ENCODE assay signal across 36 cellular contexts in the genomic region with DNA sequence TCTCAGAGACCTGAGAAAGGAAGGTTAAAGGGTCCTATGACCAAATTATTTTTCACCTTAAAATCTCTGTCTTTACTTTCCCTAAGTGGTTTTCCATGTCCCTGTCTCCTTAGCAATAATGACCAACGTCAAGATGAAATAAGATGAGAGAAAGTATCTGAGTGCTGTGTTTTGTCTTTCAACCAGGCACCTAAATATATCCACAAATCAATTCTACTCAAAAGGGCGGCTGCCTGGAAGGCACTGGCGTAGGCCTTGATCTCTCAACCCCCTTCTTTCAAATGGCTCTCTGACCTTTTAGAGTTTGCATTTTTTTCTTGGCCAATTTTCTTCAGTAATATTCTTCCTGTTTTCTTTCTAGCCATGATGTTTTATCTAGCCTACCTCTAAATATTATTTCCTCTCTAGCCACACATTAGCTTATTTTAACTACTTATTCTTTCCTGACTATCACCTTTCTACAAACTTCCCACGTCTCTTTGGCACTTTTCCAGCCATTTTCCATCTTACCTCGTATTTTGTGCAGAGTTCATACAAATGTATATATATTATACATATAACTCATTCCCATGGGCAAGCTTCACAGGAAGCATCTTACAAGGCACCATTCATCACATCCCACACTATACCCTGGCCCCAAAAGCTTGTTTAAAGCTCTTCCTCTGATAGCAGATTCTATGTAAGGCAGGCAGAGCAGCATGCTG.
"Had no signal": no experiment of that assay in that cellular context is flagged by ENCODE, and none has a peak within 500 bp of the region (broad histone marks: within the 10 kb centered on the region; RNA-seq: fewer than 3 reads in every experiment).

No MANE protein-coding gene starts in this region.

- H3K27me3 Mint-ChIP-seq: activated CD4-positive, alpha-beta memory T cell treated with anti-CD3 and anti-CD28 coated beads for 36 hours; activated CD4-positive, alpha-beta T cell treated with anti-CD3 and anti-CD28 coated beads for 36 hours; activated naive CD4-positive, alpha-beta T cell treated with anti-CD3 and anti-CD28 coated beads, Interleukin-2, amount 50 U/mL, for 24 hours; activated naive CD8-positive, alpha-beta T cell treated with anti-CD3 and anti-CD28 coated beads for 36 hours; dendritic cell treated with granulocyte-macrophage colony-stimulating factor and Interleukin-4, amounts not matched to agents 40 ng/mL and 50 ng/mL, for 4 days; T-helper 17 cell had no signal

- H3K9me3 ChIP-seq: gastrocnemius medialis, heart left ventricle had no signal

- H3K9me3 Mint-ChIP-seq: activated CD4-positive, alpha-beta T cell treated with anti-CD3 and anti-CD28 coated beads, Interleukin-2, amount 10 ng/mL, durations not matched to agents 24 days and 14 days; activated naive CD4-positive, alpha-beta T cell treated with anti-CD3 and anti-CD28 coated beads for 36 hours; activated naive CD4-positive, alpha-beta T cell treated with anti-CD3 and anti-CD28 coated beads, Interleukin-2, amount 50 U/mL, for 24 hours; activated naive CD8-positive, alpha-beta T cell treated with anti-CD3 and anti-CD28 coated beads for 36 hours had no signal

- H3K4me1 ChIP-seq: foreskin keratinocyte, gastrocnemius medialis had no signal

- H3K27ac Mint-ChIP-seq: activated CD4-positive, alpha-beta memory T cell treated with anti-CD3 and anti-CD28 coated beads for 36 hours; activated CD4-positive, alpha-beta T cell treated with anti-CD3 and anti-CD28 coated beads for 36 hours; activated CD4-positive, alpha-beta T cell treated with anti-CD3 and anti-CD28 coated beads, Interleukin-2, amount 10 ng/mL, durations not matched to agents 24 days and 14 days; activated CD8-positive, alpha-beta memory T cell treated with anti-CD3 and anti-CD28 coated beads, Interleukin-2, amount 10 ng/mL, durations not matched to agents 7 days and 5 days; activated CD8-positive, alpha-beta T cell treated with anti-CD3 and anti-CD28 coated beads, Interleukin-2, amount 10 ng/mL, durations not matched to agents 7 days and 5 days; activated naive CD4-positive, alpha-beta T cell treated with anti-CD3 and anti-CD28 coated beads for 36 hours; activated naive CD4-positive, alpha-beta T cell treated with anti-CD3 and anti-CD28 coated beads, Interleukin-2, amount 50 U/mL, for 24 hours; activated T-helper 1 cell treated with anti-CD3 and anti-CD28 coated beads, Interleukin-12 subunit alpha, Interleukin-12 subunit beta, Interleukin-2, Interleukin-4 antibody, amounts not matched to agents 30 ng/mL and 10 ng/mL and 1 ng/mL, durations not matched to agents 14 hours and 24 hours and 36 hours; activated T-helper 2 cell treated with anti-CD3 and anti-CD28 coated beads, Interferon-gamma antibody, Interleukin-2, Interleukin-4, amounts not matched to agents 10 μg/mL and 5 μg/mL and 100 μg/mL, durations not matched to agents 14 hours and 24 hours and 36 hours; dendritic cell treated with granulocyte-macrophage colony-stimulating factor and Interleukin-4, amounts not matched to agents 40 ng/mL and 50 ng/mL, for 4 days; T-helper 17 cell had no signal

- ATAC-seq: activated CD4-positive, alpha-beta T cell treated with anti-CD3 and anti-CD28 coated beads for 36 hours; activated CD8-positive, alpha-beta memory T cell treated with anti-CD3 and anti-CD28 coated beads, Interleukin-2, amount 10 ng/mL, durations not matched to agents 7 days and 5 days; activated CD8-positive, alpha-beta T cell treated with anti-CD3 and anti-CD28 coated beads, Interleukin-2, amount 10 ng/mL, durations not matched to agents 7 days and 5 days; esophagus mucosa; foreskin keratinocyte; gastrocnemius medialis; heart left ventricle; T-helper 17 cell had no signal

- H3K27me3 ChIP-seq: brain microvascular endothelial cell, dorsolateral prefrontal cortex, gastrocnemius medialis, heart left ventricle had no signal

- H3K4me1 Mint-ChIP-seq: activated naive CD4-positive, alpha-beta T cell treated with anti-CD3 and anti-CD28 coated beads, Interleukin-2, amount 50 U/mL, for 24 hours had no signal

- FAIRE-seq: astrocyte, bronchial epithelial cell had no signal

- H3K36me3 Mint-ChIP-seq: activated CD4-positive, alpha-beta memory T cell treated with anti-CD3 and anti-CD28 coated beads for 36 hours; activated naive CD4-positive, alpha-beta T cell treated with anti-CD3 and anti-CD28 coated beads, Interleukin-2, amount 50 U/mL, for 24 hours; activated naive CD8-positive, alpha-beta T cell treated with anti-CD3 and anti-CD28 coated beads for 36 hours had no signal

- H3K27ac ChIP-seq: brain microvascular endothelial cell, coronary artery, dorsolateral prefrontal cortex, foreskin keratinocyte, gastrocnemius medialis had no signal

- H3K36me3 ChIP-seq: brain microvascular endothelial cell, gastrocnemius medialis, heart left ventricle had no signal

- DNase-seq: activated CD4-positive, alpha-beta memory T cell treated with anti-CD3 and anti-CD28 coated beads for 36 hours; activated CD4-positive, alpha-beta T cell treated with anti-CD3 and anti-CD28 coated beads for 36 hours; activated CD4-positive, alpha-beta T cell treated with anti-CD3 and anti-CD28 coated beads, Interleukin-2, amount 10 ng/mL, durations not matched to agents 24 days and 14 days; activated CD4-positive, CD25-positive, alpha-beta regulatory T cell; activated CD4-positive, CD25-positive, alpha-beta regulatory T cell treated with anti-CD3 and anti-CD28 coated beads, Interleukin-2, amount 50 U/mL, for 72 hours; activated CD8-positive, alpha-beta memory T cell treated with anti-CD3 and anti-CD28 coated beads, Interleukin-2, amount 10 ng/mL, durations not matched to agents 7 days and 5 days; activated CD8-positive, alpha-beta memory T cell treated with anti-CD3 and anti-CD28 coated beads, Interleukin-2, amount 50 U/mL, for 4 hours; activated CD8-positive, alpha-beta T cell treated with anti-CD3 and anti-CD28 coated beads, Interleukin-2, amount 10 ng/mL, durations not matched to agents 7 days and 5 days; activated effector memory CD4-positive, alpha-beta T cell treated with anti-CD3 and anti-CD28 coated beads, Interleukin-2, amount 50 U/mL, for 16 hours; activated naive CD4-positive, alpha-beta T cell treated with anti-CD3 and anti-CD28 coated beads for 36 hours; activated naive CD8-positive, alpha-beta T cell treated with anti-CD3 and anti-CD28 coated beads for 36 hours; activated T-cell treated with anti-CD3 and anti-CD28 coated beads, Interleukin-2, amount 50 U/mL, for 1 hour; activated T-cell treated with anti-CD3 and anti-CD28 coated beads, Interleukin-2, amount 50 U/mL, for 48 hours; anterior cingulate cortex; central memory CD4-positive, alpha-beta T cell; cerebellar nuclear complex; dorsolateral prefrontal cortex; effector memory CD4-positive, alpha-beta T cell; endodermal cell; foreskin keratinocyte; gastrocnemius medialis; glutamatergic neuron; heart left ventricle; T-helper 1 cell; T-helper 17 cell; T1000 had no signal

- H3K4me3 Mint-ChIP-seq: activated CD4-positive, alpha-beta memory T cell treated with anti-CD3 and anti-CD28 coated beads for 36 hours; activated CD4-positive, alpha-beta T cell treated with anti-CD3 and anti-CD28 coated beads for 36 hours; activated CD4-positive, alpha-beta T cell treated with anti-CD3 and anti-CD28 coated beads, Interleukin-2, amount 10 ng/mL, durations not matched to agents 24 days and 14 days; activated CD8-positive, alpha-beta memory T cell treated with anti-CD3 and anti-CD28 coated beads, Interleukin-2, amount 10 ng/mL, durations not matched to agents 7 days and 5 days; activated CD8-positive, alpha-beta T cell treated with anti-CD3 and anti-CD28 coated beads, Interleukin-2, amount 10 ng/mL, durations not matched to agents 7 days and 5 days; activated naive CD4-positive, alpha-beta T cell treated with anti-CD3 and anti-CD28 coated beads for 36 hours; activated naive CD4-positive, alpha-beta T cell treated with anti-CD3 and anti-CD28 coated beads, Interleukin-2, amount 50 U/mL, for 24 hours; activated naive CD8-positive, alpha-beta T cell treated with anti-CD3 and anti-CD28 coated beads for 36 hours; activated T-helper 1 cell treated with anti-CD3 and anti-CD28 coated beads, Interleukin-12 subunit alpha, Interleukin-12 subunit beta, Interleukin-2, Interleukin-4 antibody, amounts not matched to agents 30 ng/mL and 10 ng/mL and 1 ng/mL, durations not matched to agents 14 hours and 24 hours and 36 hours; dendritic cell treated with granulocyte-macrophage colony-stimulating factor and Interleukin-4, amounts not matched to agents 40 ng/mL and 50 ng/mL, for 4 days; endodermal cell; T-helper 17 cell; T-helper 2 cell treated with Interferon-gamma antibody and Interleukin-4, amounts not matched to agents 5 μg/mL and 100 μg/mL, for 36 hours had no signal

- H3K4me3 ChIP-seq: coronary artery, dorsolateral prefrontal cortex, gastrocnemius medialis, heart left ventricle had no signal
